ENCODE assay signal across 35 cellular contexts in the genomic region with DNA sequence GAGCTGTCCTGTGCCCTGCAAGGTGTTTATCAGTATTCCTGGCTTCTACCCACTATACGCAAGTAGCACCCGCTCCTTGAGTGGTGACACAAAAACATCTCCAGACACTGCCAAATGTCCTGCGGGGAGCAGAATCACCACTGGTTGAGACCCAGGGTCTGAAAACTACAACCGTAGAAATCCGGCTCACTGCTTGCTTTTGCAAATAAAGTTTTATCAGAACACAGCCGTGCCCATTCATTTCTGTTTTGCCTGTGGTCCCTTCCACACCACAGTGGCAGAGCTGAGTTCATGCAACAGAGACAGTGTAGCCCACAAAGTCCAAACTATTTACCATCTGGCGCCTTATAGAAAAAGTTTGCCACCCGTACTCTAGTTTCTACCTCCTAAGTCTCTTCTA.
"Had no signal": no experiment of that assay in that cellular context is flagged by ENCODE, and none has a peak within 500 bp of the region (broad histone marks: within the 10 kb centered on the region; RNA-seq: fewer than 3 reads in every experiment).

No MANE protein-coding gene starts in this region.

- H3K36me3 ChIP-seq: MG63 had no signal

- H3K9me3 ChIP-seq: MG63 had no signal

- H3K4me3 ChIP-seq: MG63 had no signal

- H3K27me3 ChIP-seq: MG63 had no signal

- DNase-seq: Karpas-422, Kasumi-1, MG63, MM.1S, MV-4-11, NCI-H1048, NCI-H1092, NCI-H1092 treated with DMSO at 0.1 percent for 48 hours, NCI-H1105, NCI-H1105 treated with DMSO at 0.1 percent for 48 hours, NCI-H1417, NCI-H1417 treated with DMSO at 0.1 percent for 48 hours, NCI-H1436, NCI-H1436 treated with DMSO at 0.1 percent for 48 hours, NCI-H146, NCI-H1694, NCI-H1694 treated with DMSO at 0.1 percent for 48 hours, NCI-H187, NCI-H187 treated with DMSO at 0.1 percent for 48 hours, NCI-H1930, NCI-H2029, NCI-H2029 treated with DMSO at 0.1 percent for 48 hours, NCI-H2081, NCI-H2081 treated with DMSO at 0.1 percent for 48 hours, NCI-H2107, NCI-H2171, NCI-H2171 treated with DMSO at 0.1 percent for 48 hours, NCI-H2227 treated with DMSO at 0.1 percent for 48 hours, NCI-H226, NCI-H345, NCI-H446, NCI-H446 treated with DMSO at 0.1 percent for 48 hours, NCI-H510A, NCI-H510A treated with DMSO at 0.1 percent for 48 hours, NCI-H524 had no signal
